In the genomic region with DNA sequence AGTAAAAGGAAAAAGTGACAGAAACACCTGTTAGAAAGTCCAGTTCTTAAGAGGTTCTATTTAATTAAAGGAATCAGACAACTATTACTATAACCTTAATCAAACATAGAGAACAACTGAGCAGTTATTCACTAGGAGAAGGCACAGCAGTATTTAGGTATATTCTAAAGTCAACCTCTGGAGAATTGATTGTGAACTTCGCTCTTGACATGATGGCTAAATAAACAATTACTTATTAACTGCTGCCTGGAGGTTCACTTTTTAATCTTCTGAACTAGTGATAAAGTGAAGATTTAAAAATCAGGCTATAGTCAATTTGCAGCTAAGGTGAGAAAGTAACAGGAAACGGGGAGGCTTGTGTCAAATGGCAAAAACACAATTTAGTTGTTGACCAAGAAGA, we compare ENCODE assay signal across 22 cellular contexts.
"Had no signal": no experiment of that assay in that cellular context is flagged by ENCODE, and none has a peak within 500 bp of the region (broad histone marks: within the 10 kb centered on the region; RNA-seq: fewer than 3 reads in every experiment).

No MANE protein-coding gene starts in this region.

- ATAC-seq: activated naive CD4-positive, alpha-beta T cell treated with anti-CD3 and anti-CD28 coated beads, Interleukin-2, amount 50 U/mL, for 72 hours; activated T-cell treated with anti-CD3 and anti-CD28 coated beads, Interleukin-2, amount 50 U/mL, for 4 hours; WTC11 had no signal

- H3K4me3 ChIP-seq: PC-9 had no signal

- H3K4me1 Mint-ChIP-seq: brain; central memory CD8-positive, alpha-beta T cell had no signal

- H3K4me3 Mint-ChIP-seq: activated T-cell treated with anti-CD3 and anti-CD28 coated beads, Interleukin-2, amount 50 U/mL, for 4 hours; brain; central memory CD8-positive, alpha-beta T cell; T-helper 1 cell treated with Interleukin-12 subunit alpha and Interleukin-12 subunit beta and Interleukin-4 antibody, amounts not matched to agents 30 μg/mL and 1 μg/mL, for 36 hours; WTC11 had no signal

- H3K27me3 Mint-ChIP-seq: brain; central memory CD8-positive, alpha-beta T cell had no signal

- H3K27ac Mint-ChIP-seq: activated naive CD4-positive, alpha-beta T cell treated with anti-CD3 and anti-CD28 coated beads, Interleukin-2, amount 50 U/mL, for 72 hours; brain; T-helper 1 cell treated with Interleukin-12 subunit alpha and Interleukin-12 subunit beta and Interleukin-4 antibody, amounts not matched to agents 30 μg/mL and 1 μg/mL, for 36 hours; WTC11 had no signal

- FAIRE-seq: astrocyte had no signal

- H3K9me3 Mint-ChIP-seq: activated T-cell treated with anti-CD3 and anti-CD28 coated beads, Interleukin-2, amount 50 U/mL, for 4 hours; central memory CD8-positive, alpha-beta T cell; T-helper 1 cell treated with Interleukin-12 subunit alpha and Interleukin-12 subunit beta and Interleukin-4 antibody, amounts not matched to agents 30 μg/mL and 1 μg/mL, for 36 hours had no signal

- DNase-seq: activated CD4-positive, alpha-beta T cell treated with anti-CD3 and anti-CD28 coated beads for 48 hours; activated CD4-positive, alpha-beta T cell treated with anti-CD3 and anti-CD28 coated beads, Interleukin-2, amount 50 U/mL, for 4 hours; activated CD4-positive, CD25-positive, alpha-beta regulatory T cell treated with anti-CD3 and anti-CD28 coated beads, Interleukin-2, amount 50 U/mL, for 72 hours; activated effector memory CD4-positive, alpha-beta T cell treated with anti-CD3 and anti-CD28 coated beads, Interleukin-2, amount 50 U/mL, for 16 hours; activated naive CD4-positive, alpha-beta T cell treated with Interleukin-2 at 50 U/mL for 16 hours; activated T-cell treated with anti-CD3 and anti-CD28 coated beads, Interleukin-2, amount 50 U/mL, for 4 hours; amygdala; IMR-90; Kasumi-1; KBM-7; NCI-H1694; NCI-H2029; NCI-H2107; NCI-H524 treated with DMSO at 0.1 percent for 48 hours; PC-9; SHP77 treated with DMSO at 0.1 percent for 48 hours had no signal

- H3K36me3 Mint-ChIP-seq: activated naive CD4-positive, alpha-beta T cell treated with anti-CD3 and anti-CD28 coated beads, Interleukin-2, amount 50 U/mL, for 72 hours; brain had no signal

- H3K27ac ChIP-seq: PC-9 had no signal
